Comparison of ENCODE assay signal across 13 cellular contexts in the genomic region with DNA sequence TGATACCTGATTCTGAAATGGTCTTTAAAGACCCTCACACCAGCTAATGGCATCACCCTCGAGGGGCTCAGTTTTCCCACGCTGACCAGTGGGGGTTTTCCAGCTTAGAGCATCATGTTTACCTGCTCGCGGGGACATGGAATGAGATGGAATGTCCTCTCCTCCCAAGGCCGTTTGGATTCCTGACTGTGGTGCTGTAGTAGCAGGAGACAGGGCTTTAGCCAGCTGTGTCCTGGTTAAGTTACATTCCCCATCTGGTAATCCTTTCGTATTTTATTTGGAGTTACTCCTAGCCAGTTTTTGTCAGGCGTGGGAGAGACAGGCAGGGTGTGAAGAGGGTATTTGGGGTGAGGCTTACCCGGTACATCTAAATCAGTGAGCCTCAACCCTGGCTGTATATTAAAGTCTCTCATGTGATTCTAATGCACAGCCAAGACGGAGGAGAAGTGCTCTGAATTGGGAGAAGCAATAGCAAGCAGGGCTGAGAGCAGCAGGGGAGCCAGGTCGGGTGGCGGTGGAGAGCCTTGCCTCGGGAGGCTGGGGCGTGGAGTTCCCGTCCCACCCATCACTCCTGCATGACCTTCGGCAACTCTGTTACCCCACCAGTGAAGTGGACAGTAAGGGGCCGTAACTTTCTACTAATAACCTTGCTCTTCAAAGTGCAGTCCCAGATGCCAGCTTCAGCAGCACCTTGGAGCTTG. TPM values are rescaled to one million over a fixed set of nuclear protein-coding genes. Genes with fewer than 3 reads are reported as not detected.
A peak's percentile ranks its signal among the peaks of the same experiment; 100 is the strongest.
DNase-seq lines count a peak whose midpoint lies in the region; ATAC-seq, FAIRE-seq and TF ChIP-seq lines count a peak whose summit lies in the region.
"Had no signal": no experiment of that assay in that cellular context is flagged by ENCODE, and none has a peak within 500 bp of the region (broad histone marks: within the 10 kb centered on the region; RNA-seq: fewer than 3 reads in every experiment).

No MANE protein-coding gene starts in this region.

- H3K36me3 ChIP-seq in BLaER1 (peaks cover 75% of the 10 kb centered on the region), right atrium auricular region (no peaks in the 10 kb centered on the region), gastrocnemius medialis (no peaks in the 10 kb centered on the region)

- H3K4me1 Mint-ChIP-seq in T-helper 17 cell = peaks cover 27% of the 10 kb centered on the region

- no peak overlapping the region for H3K4me3 Mint-ChIP-seq in T-helper 17 cell
- H3K4me3 Mint-ChIP-seq: activated CD4-positive, alpha-beta memory T cell treated with anti-CD3 and anti-CD28 coated beads for 36 hours; activated naive CD8-positive, alpha-beta T cell had no signal

- H3K9me3 ChIP-seq in BLaER1 (no peaks in the 10 kb centered on the region), T-helper 17 cell (ENCODE audit: control insufficient read depth, low read length, poor library complexity, severe bottlenecking) (no peaks in the 10 kb centered on the region), right atrium auricular region (no peaks in the 10 kb centered on the region), gastrocnemius medialis (no peaks in the 10 kb centered on the region)

- peak overlapping the region; percentile 71 for H3K9ac ChIP-seq in BLaER1

- TF ChIP-seq POLR2A in gastrocnemius medialis (IDR thresholded peaks at IDR 0.05) = no peak
- TF ChIP-seq POLR2A in GM12891 (IDR thresholded peaks at IDR 0.05; ENCODE audit: low read depth, low read length) = no peak

- intact Hi-C loops in gastrocnemius medialis (cut with DNase I; ENCODE audit: low total_unique reads) = no loop called here

- DNase-seq in T-helper 17 cell (no peak), right atrium auricular region (ENCODE audit: low spot score) (no peak), gastrocnemius medialis (no peak), GM12891 (ENCODE audit: insufficient read length, low spot score) (no peak)
- DNase-seq: activated CD4-positive, alpha-beta memory T cell treated with anti-CD3 and anti-CD28 coated beads for 36 hours; H7; NCI-H526 treated with DMSO at 0.1 percent for 48 hours had no signal

- H3K4me2 ChIP-seq in BLaER1 = peak overlapping the region; percentile 99

- H3K27ac ChIP-seq in BLaER1 = peak overlapping the region; percentile 93
- H3K27ac ChIP-seq in right atrium auricular region = peak overlapping the region; percentile 46 to 63
- peak overlapping the region; percentile 78 to 84 (median 80) for H3K27ac ChIP-seq in gastrocnemius medialis

- peak overlapping the region; percentile 49 for H3K27ac Mint-ChIP-seq in T-helper 17 cell
- H3K27ac Mint-ChIP-seq: activated CD4-positive, alpha-beta memory T cell treated with anti-CD3 and anti-CD28 coated beads for 36 hours had no signal

- ATAC-seq in T-helper 17 cell (no peak), gastrocnemius medialis (peak; percentile 45 to 60), GM19035 (IDR thresholded peaks at IDR 0.05; ENCODE audit: unreplicated experiment) (no peak), GM19463 (IDR thresholded peaks at IDR 0.05; ENCODE audit: unreplicated experiment) (no peak), HG02571 (IDR thresholded peaks at IDR 0.05; ENCODE audit: unreplicated experiment) (no peak)
- ATAC-seq: SK-N-SH treated with all-trans-retinoic acid at 6 μM for 48 hours had no signal

- in situ Hi-C loops in gastrocnemius medialis (cut with MboI; ENCODE audit: low sequenced_read_pairs in 4 of 4) = no loop called here

- H3K27me3 Mint-ChIP-seq in T-helper 17 cell = no peaks in the 10 kb centered on the region
- H3K27me3 Mint-ChIP-seq: activated CD4-positive, alpha-beta memory T cell treated with anti-CD3 and anti-CD28 coated beads for 36 hours; activated naive CD8-positive, alpha-beta T cell had no signal

- FAIRE-seq in GM12891 (lab: Jason Lieb, UNC) = no peak

- H3K4me1 ChIP-seq in BLaER1 = peaks cover 93% of the 10 kb centered on the region
- peaks cover 0 to 40% of the 10 kb centered on the region in 2 donors for H3K4me1 ChIP-seq in right atrium auricular region
- H3K4me1 ChIP-seq in gastrocnemius medialis = peaks cover 51 to 57% of the 10 kb centered on the region in 2 donors

- H3K36me3 Mint-ChIP-seq in T-helper 17 cell (ENCODE audit: low read depth) = peaks cover 2% of the 10 kb centered on the region

- H3K27me3 ChIP-seq in BLaER1 (no peaks in the 10 kb centered on the region), right atrium auricular region (no peaks in the 10 kb centered on the region), gastrocnemius medialis (no peaks in the 10 kb centered on the region)

- TF ChIP-seq CTCF in right atrium auricular region (IDR thresholded peaks at IDR 0.05) (no peak), gastrocnemius medialis (IDR thresholded peaks at IDR 0.05 in 4 of 5, conservative IDR thresholded peaks at IDR 0.05 in 1 of 5) (no peak)

- peaks cover 21% of the 10 kb centered on the region for H4K20me1 ChIP-seq in BLaER1

- H3K4me3 ChIP-seq in BLaER1 = peak overlapping the region; percentile 25
- H3K4me3 ChIP-seq in right atrium auricular region = no peak overlapping the region
- H3K4me3 ChIP-seq in gastrocnemius medialis = peak overlapping the region in 2 of 4 donors; percentile 18 to 19

TF ChIP-seq in GM12891, 5 proteins besides CTCF, POLR2A, EP300 and RAD21:
- TF ChIP-seq POLR2AphosphoS5 (IDR thresholded peaks at IDR 0.05; ENCODE audit: low read depth, low read length) (no peak), POU2F2 (IDR thresholded peaks at IDR 0.05; ENCODE audit: low read depth, low read length) (no peak), TAF1 (IDR thresholded peaks at IDR 0.05; ENCODE audit: low read depth, low read length) (no peak), SPI1 (IDR thresholded peaks at IDR 0.05; ENCODE audit: low read depth, low read length) (no peak), PAX5 (IDR thresholded peaks at IDR 0.05; ENCODE audit: insufficient read depth, low read length, severe bottlenecking) (no peak)

RNA-seq across cellular contexts. Expression of a gene that starts 6.2 kb away (rescaled TPM):
- 10 to 100 TPM; 50.1 to 53.1 TPM for total RNA-seq in T-helper 17 cell
- 100 to 1,000 TPM in 1 of 2 donors, 10 to 100 TPM in 1; 70.7 to 113 TPM for total RNA-seq in right atrium auricular region
- 100 to 1,000 TPM in 1 of 4 donors, 10 to 100 TPM in 3; 54.4 to 108 (median 88.0) TPM for total RNA-seq in gastrocnemius medialis
- 57.4 TPM for polyA plus RNA-seq in GM12891 (2012; ENCODE audit: low read depth, missing spikeins)

Comparison
In these comparisons a context has a peak if more than half of its experiments do, and no peak if none do; other contexts are left out.
1. ATAC-seq: peak in gastrocnemius medialis (2 of 2); none in T-helper 17 cell (single experiment), GM19035 (single experiment), GM19463 (single experiment) and HG02571 (single experiment).
2. Peak in every context shown above with its lines, with median percentiles within 50 percentile points of each other: H3K27ac ChIP-seq.